In the genomic region with DNA sequence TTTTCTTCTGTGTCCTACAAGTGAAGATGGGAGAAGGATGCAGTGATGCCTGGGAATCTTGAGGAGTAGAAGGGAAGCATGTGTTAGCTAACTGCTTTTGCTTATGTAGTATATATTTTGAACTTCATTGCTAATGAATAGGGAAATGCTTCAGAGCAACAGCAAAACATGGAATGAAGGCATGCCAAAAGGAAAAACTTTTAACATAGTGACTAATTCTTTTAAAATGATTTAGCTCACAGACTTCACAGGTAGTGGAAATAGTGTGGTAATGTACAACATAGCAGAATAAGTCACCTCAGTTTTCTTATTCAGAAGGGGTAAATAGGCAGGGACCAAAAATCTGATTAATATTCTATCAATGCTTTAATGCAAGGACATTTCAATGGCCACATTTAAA, we compare ENCODE assay signal across 16 cellular contexts.
DNase-seq lines count a peak whose midpoint lies in the region; ATAC-seq and TF ChIP-seq lines count a peak whose summit lies in the region.
"Had no signal": no experiment of that assay in that cellular context is flagged by ENCODE, and none has a peak within 500 bp of the region (broad histone marks: within the 10 kb centered on the region; RNA-seq: fewer than 3 reads in every experiment).

No MANE protein-coding gene starts in this region.

- H3K27me3 Mint-ChIP-seq in brain (no peaks in the 10 kb centered on the region), T-cell (no peaks in the 10 kb centered on the region)
- H3K27me3 Mint-ChIP-seq: CD8-positive, alpha-beta memory T cell had no signal

- H3K4me3 ChIP-seq in Karpas-422 (ENCODE audit: low read length): no peak overlapping the region
- H3K4me3 ChIP-seq: BLaER1 had no signal

- H2AFZ ChIP-seq in Karpas-422 (ENCODE audit: low read length): no peak overlapping the region

- POLR2A ChIA-PET in T-cell (lab: Charles Lee): no interaction called here

- peak overlapping the region in 3 of 5 experiments; percentile 9 to 56 (median 49) for H3K27ac Mint-ChIP-seq in brain
- no peak overlapping the region for H3K27ac Mint-ChIP-seq in T-cell
- H3K27ac Mint-ChIP-seq: CD8-positive, alpha-beta memory T cell; H9 had no signal

- H3K36me3 ChIP-seq in Karpas-422 (ENCODE audit: insufficient read depth, low read length): no peaks in the 10 kb centered on the region
- H3K36me3 ChIP-seq: BLaER1 had no signal

- no peaks in the 10 kb centered on the region for H3K9me2 ChIP-seq in Karpas-422 (replicated peaks; ENCODE audit: insufficient read depth, low read length)

- TF ChIP-seq CTCF in brain (conservative IDR thresholded peaks at IDR 0.05): no peak

- H3K9me3 ChIP-seq in Karpas-422 (ENCODE audit: low read length): no peaks in the 10 kb centered on the region
- H3K9me3 ChIP-seq: BLaER1, Caco-2 had no signal

- H3K27ac ChIP-seq in Karpas-422 (ENCODE audit: low read length): 0 out of 2 replicates have a peak overlapping the region, but pooled peaks have one; percentile 38
- H3K27ac ChIP-seq: BLaER1 had no signal

- H3K9ac ChIP-seq in Karpas-422 (ENCODE audit: low read length): no peak overlapping the region
- H3K9ac ChIP-seq: BLaER1 had no signal

- H3K36me3 Mint-ChIP-seq in brain (peaks cover 5% of the 10 kb centered on the region), T-cell (peaks cover 10% of the 10 kb centered on the region)

- H3K4me3 Mint-ChIP-seq in brain (no peak overlapping the region), T-cell (no peak overlapping the region)
- H3K4me3 Mint-ChIP-seq: CD8-positive, alpha-beta memory T cell; H9 had no signal

- DNase-seq in Karpas-422 (no peak), iris pigment epithelial cell (ENCODE audit: low read depth) (peak; percentile 10), renal cortical epithelial cell (ENCODE audit: low read depth) (peak; percentile 69), T-cell (no peak), NCI-H1048 (lab: John Stamatoyannopoulos, UW) (no peak)
- DNase-seq in effector CD8-positive, alpha-beta T cell (lab: John Stamatoyannopoulos, UW): no peak
- DNase-seq: 8988T; AML-193; Caco-2; CD8-positive, alpha-beta memory T cell; DMS53; GF-D8; GOT3; H9 had no signal

- H3K9me3 Mint-ChIP-seq in brain (peaks cover 0 to 3% (median 0%) of the 10 kb centered on the region in 5 experiments), T-cell (no peaks in the 10 kb centered on the region)
- H3K9me3 Mint-ChIP-seq: CD8-positive, alpha-beta memory T cell; H9 had no signal

- H3K4me1 Mint-ChIP-seq in brain (peaks cover 50% of the 10 kb centered on the region), T-cell (no peaks in the 10 kb centered on the region)
- H3K4me1 Mint-ChIP-seq: CD8-positive, alpha-beta memory T cell had no signal

- H3K79me2 ChIP-seq in Karpas-422 (ENCODE audit: low read length): 0 out of 2 replicates have a peak, but pooled peaks cover 4% of the 10 kb centered on the region

- H3K4me2 ChIP-seq in Karpas-422 (ENCODE audit: low read depth, low read length, poor library complexity, severe bottlenecking): no peak overlapping the region
- H3K4me2 ChIP-seq: BLaER1 had no signal

- no peaks in the 10 kb centered on the region for H3K27me3 ChIP-seq in Karpas-422 (ENCODE audit: low read length)
- H3K27me3 ChIP-seq: BLaER1 had no signal

- no peaks in the 10 kb centered on the region for H4K20me1 ChIP-seq in Karpas-422 (ENCODE audit: insufficient read depth, low read depth, low read length)
- H4K20me1 ChIP-seq: BLaER1 had no signal

- CTCF ChIA-PET in T-cell (lab: Charles Lee): no interaction called here

- peaks cover 26% of the 10 kb centered on the region for H3K4me1 ChIP-seq in Karpas-422 (ENCODE audit: low read length)
- H3K4me1 ChIP-seq: BLaER1, Caco-2 had no signal

- ATAC-seq in T-cell (replicated peaks in 1 of 4): no peak

Comparison
In these comparisons a context has a peak if more than half of its experiments do, and no peak if none do; other contexts are left out.
1. DNase-seq: peak in iris pigment epithelial cell (single experiment) and renal cortical epithelial cell (single experiment); none in Karpas-422 (single experiment), T-cell (0 of 34), effector CD8-positive, alpha-beta T cell (single experiment) and NCI-H1048 (single experiment).
2. H3K27ac Mint-ChIP-seq: peak in brain (3 of 5); none in T-cell (0 of 2).